In genomic region chr5:87079219-87079618, GRCh38 we compare ENCODE assay signal across 16 cellular contexts.
DNase-seq lines count a peak whose midpoint lies in the region; ATAC-seq, FAIRE-seq and TF ChIP-seq lines count a peak whose summit lies in the region.
"Had no signal": no experiment of that assay in that cellular context is flagged by ENCODE, and none has a peak within 500 bp of the region (broad histone marks: within the 10 kb centered on the region; RNA-seq: fewer than 3 reads in every experiment).

No MANE protein-coding gene starts in this region.

- no peaks in the 10 kb centered on the region for H3K79me2 ChIP-seq in OCI-LY1 (ENCODE audit: insufficient read depth, low read length)

- no peaks in the 10 kb centered on the region for H3K27me3 Mint-ChIP-seq in activated T-helper 17 cell treated with anti-CD3 and anti-CD28 coated beads, Interleukin-2, amount 50 U/mL, for 72 hours
- no peaks in the 10 kb centered on the region for H3K27me3 Mint-ChIP-seq in natural killer cell (ENCODE audit: low read depth in 2 of 2)
- H3K27me3 Mint-ChIP-seq: IgD-negative memory B cell had no signal

- H2AFZ ChIP-seq in OCI-LY1 (ENCODE audit: low read length): peak overlapping the region; percentile 18; the same call in 1 of the 2 replicates

- no peaks in the 10 kb centered on the region for H3K36me3 ChIP-seq in OCI-LY1 (ENCODE audit: insufficient read depth, low read length)
- H3K36me3 ChIP-seq: adrenal gland, BLaER1, gastroesophageal sphincter, HAP-1, upper lobe of left lung had no signal

- H3K4me3 Mint-ChIP-seq in activated T-helper 17 cell treated with anti-CD3 and anti-CD28 coated beads, Interleukin-2, amount 50 U/mL, for 72 hours: no peak overlapping the region
- H3K4me3 Mint-ChIP-seq in natural killer cell: peak overlapping the region; percentile 40

- H3K27ac ChIP-seq in OCI-LY1 (ENCODE audit: low read depth, low read length, poor library complexity, severe bottlenecking): peak overlapping the region; percentile 39
- H3K27ac ChIP-seq: adrenal gland, BLaER1, gastroesophageal sphincter, upper lobe of left lung had no signal

- FAIRE-seq in GM12891 (lab: Jason Lieb, UNC): peak; percentile 62

- no peak for TF ChIP-seq POLR2A in GM12891 (IDR thresholded peaks at IDR 0.05; ENCODE audit: low read depth, low read length)

- H3K9ac ChIP-seq in OCI-LY1 (ENCODE audit: low read length): no peak overlapping the region
- H3K9ac ChIP-seq: BLaER1 had no signal

- no peaks in the 10 kb centered on the region for H3K36me3 Mint-ChIP-seq in activated T-helper 17 cell treated with anti-CD3 and anti-CD28 coated beads, Interleukin-2, amount 50 U/mL, for 72 hours (ENCODE audit: low read depth)
- H3K36me3 Mint-ChIP-seq in natural killer cell: no peaks in the 10 kb centered on the region

- no peaks in the 10 kb centered on the region for H3K27me3 ChIP-seq in OCI-LY1 (ENCODE audit: insufficient read depth, low read length)
- H3K27me3 ChIP-seq: adrenal gland, BLaER1, gastroesophageal sphincter, upper lobe of left lung had no signal

- H4K20me1 ChIP-seq in OCI-LY1 (ENCODE audit: insufficient read depth, low read length): no peaks in the 10 kb centered on the region
- H4K20me1 ChIP-seq: BLaER1 had no signal

- peaks cover 35% of the 10 kb centered on the region for H3K4me1 Mint-ChIP-seq in activated T-helper 17 cell treated with anti-CD3 and anti-CD28 coated beads, Interleukin-2, amount 50 U/mL, for 72 hours
- H3K4me1 Mint-ChIP-seq in natural killer cell: peaks cover 60 to 71% of the 10 kb centered on the region in 2 donors

- no peaks in the 10 kb centered on the region for H3F3A ChIP-seq in OCI-LY1 (ENCODE audit: insufficient read depth, low read length)

- no peaks in the 10 kb centered on the region for H3K9me3 Mint-ChIP-seq in activated T-helper 17 cell treated with anti-CD3 and anti-CD28 coated beads, Interleukin-2, amount 50 U/mL, for 72 hours
- H3K9me3 Mint-ChIP-seq in natural killer cell: no peaks in the 10 kb centered on the region

- no peak for ATAC-seq in activated T-helper 17 cell treated with anti-CD3 and anti-CD28 coated beads, Interleukin-2, amount 50 U/mL, for 72 hours (replicated peaks)
- ATAC-seq in natural killer cell (no peak), HG03342 (IDR thresholded peaks at IDR 0.05; ENCODE audit: unreplicated experiment) (no peak), esophagus mucosa (no peak)
- ATAC-seq: gastroesophageal sphincter had no signal

- peak overlapping the region; percentile 12 for H3K27ac Mint-ChIP-seq in activated T-helper 17 cell treated with anti-CD3 and anti-CD28 coated beads, Interleukin-2, amount 50 U/mL, for 72 hours
- H3K27ac Mint-ChIP-seq in natural killer cell: peak overlapping the region; percentile 1 to 86
- H3K27ac Mint-ChIP-seq: IgD-negative memory B cell had no signal

- H3K9me3 ChIP-seq in OCI-LY1 (ENCODE audit: low read length): no peaks in the 10 kb centered on the region
- H3K9me3 ChIP-seq: adrenal gland, gastroesophageal sphincter, HAP-1, upper lobe of left lung had no signal

- no peak overlapping the region for H3K4me2 ChIP-seq in OCI-LY1 (ENCODE audit: low read length)
- H3K4me2 ChIP-seq: BLaER1 had no signal

- H3K4me1 ChIP-seq in OCI-LY1 (ENCODE audit: insufficient read depth, low read length, severe bottlenecking): peaks cover 51% of the 10 kb centered on the region
- H3K4me1 ChIP-seq: gastroesophageal sphincter, HAP-1 had no signal

- no peaks in the 10 kb centered on the region for H3K9me2 ChIP-seq in OCI-LY1 (ENCODE audit: low read depth, low read length)

- no peak for TF ChIP-seq CTCF in OCI-LY1 (IDR thresholded peaks at IDR 0.05; ENCODE audit: low read length)
- no peak for TF ChIP-seq CTCF in natural killer cell (IDR thresholded peaks at IDR 0.05)

- H3K4me3 ChIP-seq in OCI-LY1 (ENCODE audit: low read depth, low read length, poor library complexity, severe bottlenecking): no peak overlapping the region
- H3K4me3 ChIP-seq: adrenal gland, BLaER1, gastroesophageal sphincter, HAP-1, upper lobe of left lung had no signal

- intact Hi-C loops in natural killer cell (cut with micrococcal nuclease): no loop called here

- DNase-seq in GM12891 (ENCODE audit: insufficient read length, low spot score): no peak
- no peak for DNase-seq in natural killer cell
- no peak for DNase-seq in NCI-H510A treated with DMSO at 0.1 percent for 48 hours (lab: John Stamatoyannopoulos, UW)
- DNase-seq: activated T-cell treated with anti-CD3 and anti-CD28 coated beads for 4 hours, DMS79 treated with DMSO at 0.1 percent for 48 hours, NCI-H1417, upper lobe of left lung had no signal

TF ChIP-seq in GM12891, 5 proteins besides CTCF, POLR2A, EP300 and RAD21:
- TF ChIP-seq PAX5 (IDR thresholded peaks at IDR 0.05; ENCODE audit: insufficient read depth, low read length, severe bottlenecking) (no peak), SPI1 (IDR thresholded peaks at IDR 0.05; ENCODE audit: low read depth, low read length) (no peak), TAF1 (IDR thresholded peaks at IDR 0.05; ENCODE audit: low read depth, low read length) (no peak), POLR2AphosphoS5 (IDR thresholded peaks at IDR 0.05; ENCODE audit: low read depth, low read length) (no peak), POU2F2 (IDR thresholded peaks at IDR 0.05; ENCODE audit: low read depth, low read length) (no peak)
